ENCODE assay signal across 12 cellular contexts in the genomic region with DNA sequence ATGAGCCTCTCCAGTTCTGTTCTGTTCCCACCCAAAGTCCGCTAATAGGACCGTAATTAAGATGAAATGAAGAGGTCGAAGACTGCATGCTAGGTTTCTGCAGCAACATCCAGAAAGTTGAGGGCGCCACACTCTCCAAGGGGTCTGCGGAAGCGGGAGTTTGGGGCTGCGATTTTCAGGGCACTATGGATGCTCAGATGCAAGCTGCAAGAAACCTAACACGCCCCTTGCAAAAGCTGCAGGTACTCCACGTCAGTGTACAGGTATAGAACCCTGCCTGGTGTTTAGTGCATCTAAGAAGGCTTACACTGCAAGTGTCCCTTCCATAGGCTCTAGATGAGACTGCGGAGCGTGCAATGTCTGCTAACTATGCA.
DNase-seq lines count a peak whose midpoint lies in the region; ATAC-seq and TF ChIP-seq lines count a peak whose summit lies in the region.
"Had no signal": no experiment of that assay in that cellular context is flagged by ENCODE, and none has a peak within 500 bp of the region (broad histone marks: within the 10 kb centered on the region; RNA-seq: fewer than 3 reads in every experiment).

No MANE protein-coding gene starts in this region.

- H2BK12ac ChIP-seq in H9 (ENCODE audit: insufficient read length, low read depth, low read length): no peak overlapping the region

- peak overlapping the region; percentile 62 to 87 for H3K4me3 Mint-ChIP-seq in H9

- no peak overlapping the region for H2BK5ac ChIP-seq in H9 (ENCODE audit: insufficient read length, low read length)

- H3K4me3 ChIP-seq in duodenal mucosa (ENCODE audit: low read depth in 1 of 2, low read length in 2 of 2): peak overlapping the region; percentile 22 to 48
- peak overlapping the region; percentile 62 for H3K4me3 ChIP-seq in neural cell (ENCODE audit: low read length)

- no peak for TF ChIP-seq RAD21 in neural cell (conservative IDR thresholded peaks at IDR 0.05)

- no peak overlapping the region for H3K23ac ChIP-seq in H9 (ENCODE audit: insufficient read length, low read depth, low read length)

- H3K56ac ChIP-seq in H9 (ENCODE audit: insufficient read length, low read depth, low read length): no peak overlapping the region

- H3K4me1 Mint-ChIP-seq in H9: peaks cover 7 to 10% of the 10 kb centered on the region in 2 experiments; a peak in 3 of 4 replicates

- H4K91ac ChIP-seq in H9 (ENCODE audit: insufficient read length, low read depth, low read length): no peak overlapping the region

- peaks cover 45% of the 10 kb centered on the region; the same call in 1 of the 2 replicates for H3K27me3 ChIP-seq in H9 (ENCODE audit: insufficient read depth, low read length)
- H3K27me3 ChIP-seq in duodenal mucosa (ENCODE audit: control insufficient read depth in 1 of 2, insufficient read depth in 2 of 2, low read length in 2 of 2): peaks cover 12 to 14% of the 10 kb centered on the region in 2 donors
- H3K27me3 ChIP-seq in neural cell (ENCODE audit: insufficient read depth, low read depth, low read length): peaks cover 48% of the 10 kb centered on the region

- H4K5ac ChIP-seq in H9 (ENCODE audit: insufficient read length, low read depth, low read length): no peak overlapping the region

- H3F3A ChIP-seq in neural cell (ENCODE audit: insufficient read depth, low read length, poor library complexity, severe bottlenecking): no peaks in the 10 kb centered on the region

- H3K79me2 ChIP-seq in H9 (ENCODE audit: insufficient read depth, low read length) (no peaks in the 10 kb centered on the region), neural cell (replicated peaks; ENCODE audit: insufficient read depth, low read length) (no peaks in the 10 kb centered on the region)

- peaks cover 2 to 4% (median 3%) of the 10 kb centered on the region in 3 experiments; a peak in 3 of 7 replicates for H3K36me3 Mint-ChIP-seq in H9 (ENCODE audit: insufficient read depth in 1 of 3, low read depth in 3 of 3)

- peaks cover 94% of the 10 kb centered on the region for H3K27me3 Mint-ChIP-seq in H9 (ENCODE audit: low read depth)

- no peak overlapping the region for H2BK15ac ChIP-seq in H9 (ENCODE audit: low read depth, low read length)

- no peak overlapping the region for H3K27ac Mint-ChIP-seq in H9

- no peaks in the 10 kb centered on the region for H3K79me1 ChIP-seq in H9 (ENCODE audit: insufficient read depth, low read depth, low read length, poor library complexity, severe bottlenecking)

- DNase-seq in DMS53 (lab: John Stamatoyannopoulos, UW) (peak; percentile 45), DMS53 treated with DMSO at 0.1 percent for 48 hours (lab: John Stamatoyannopoulos, UW; ENCODE audit: unreplicated experiment) (no peak), H9 (no peak), NCI-H1436 treated with DMSO at 0.1 percent for 48 hours (lab: John Stamatoyannopoulos, UW) (no peak), midbrain (lab: John Stamatoyannopoulos, UW) (no peak)
- DNase-seq: anterior cingulate cortex, MV-4-11, spleen had no signal

- H2BK120ac ChIP-seq in H9 (ENCODE audit: low read depth, low read length, poor library complexity, severe bottlenecking): no peak overlapping the region

- no peak for TF ChIP-seq CTCF in H9 (conservative IDR thresholded peaks at IDR 0.05)
- TF ChIP-seq CTCF in neural cell (IDR thresholded peaks at IDR 0.05; ENCODE audit: poor library complexity, severe bottlenecking): no peak

- TF ChIP-seq EP300 in neural cell (conservative IDR thresholded peaks at IDR 0.05; ENCODE audit: poor library complexity, severe bottlenecking): no peak

- H3K9ac ChIP-seq in H9 (ENCODE audit: extremely low read depth, insufficient read length, low read length) (no peak overlapping the region), duodenal mucosa (ENCODE audit: low read depth in 1 of 2, low read length in 2 of 2) (no peak overlapping the region), neural cell (ENCODE audit: low read length) (no peak overlapping the region)

- H2BK20ac ChIP-seq in H9 (ENCODE audit: low read depth, low read length, poor library complexity, severe bottlenecking): no peak overlapping the region

- H2AK5ac ChIP-seq in H9 (ENCODE audit: insufficient read length, low read length): no peak overlapping the region

- no peak overlapping the region for H3T11ph ChIP-seq in H9 (ENCODE audit: low read length)

- H3K23me2 ChIP-seq in H9 (ENCODE audit: insufficient read length, low read depth, low read length, poor library complexity, severe bottlenecking): peaks cover 13% of the 10 kb centered on the region

- WGBS in H9 (ENCODE audit: extremely low coverage, insufficient read length, low lambda C conversion rate): no CpG with 5 or more reads among the region's 11 CpGs

- H3K4me2 ChIP-seq in H9 (ENCODE audit: insufficient read depth, insufficient read length, low read length): peak overlapping the region; percentile 60
- H3K4me2 ChIP-seq in neural cell (ENCODE audit: low read length): no peak overlapping the region

- ATAC-seq in GM21786 (IDR thresholded peaks at IDR 0.05; ENCODE audit: unreplicated experiment): no peak

- peaks cover 68 to 70% of the 10 kb centered on the region in 2 experiments for H3K9me3 Mint-ChIP-seq in H9

- H3K14ac ChIP-seq in H9 (ENCODE audit: insufficient read depth, low read length): no peak overlapping the region

- no peaks in the 10 kb centered on the region for H3K9me2 ChIP-seq in neural cell (ENCODE audit: insufficient read depth, low read length)

- H4K8ac ChIP-seq in H9 (replicated peaks; ENCODE audit: insufficient read length, low read depth, low read length): no peak overlapping the region

- H3K27ac ChIP-seq in H9 (ENCODE audit: insufficient read length, low read depth, low read length) (no peak overlapping the region), duodenal mucosa (ENCODE audit: low read depth, low read length) (no peak overlapping the region), neural cell (ENCODE audit: low read length) (no peak overlapping the region)
- H3K27ac ChIP-seq: 22Rv1, spleen had no signal

- H3K18ac ChIP-seq in H9 (ENCODE audit: insufficient read length, low read depth, low read length): no peak overlapping the region

- peaks cover 20% of the 10 kb centered on the region for H3K9me3 ChIP-seq in H9 (ENCODE audit: control insufficient read depth, low read depth, low read length)
- no peaks in the 10 kb centered on the region for H3K9me3 ChIP-seq in duodenal mucosa (ENCODE audit: control insufficient read depth in 1 of 2, low read length in 2 of 2)
- H3K9me3 ChIP-seq in neural cell (ENCODE audit: low read length): no peaks in the 10 kb centered on the region
- H3K9me3 ChIP-seq: spleen had no signal

- H2AFZ ChIP-seq in H9 (ENCODE audit: low read length) (no peak overlapping the region), neural cell (ENCODE audit: low read depth, low read length) (no peak overlapping the region)

- H3K4me1 ChIP-seq in H9 (ENCODE audit: insufficient read depth, low read length) (no peaks in the 10 kb centered on the region), duodenal mucosa (ENCODE audit: control insufficient read depth in 1 of 2, insufficient read depth in 2 of 2, low read length in 2 of 2) (peaks cover 0 to 10% of the 10 kb centered on the region in 2 donors)

- no peaks in the 10 kb centered on the region for H4K20me1 ChIP-seq in H9 (ENCODE audit: control insufficient read depth, insufficient read depth, insufficient read length)
- H4K20me1 ChIP-seq in neural cell (ENCODE audit: insufficient read depth): no peaks in the 10 kb centered on the region

- no peaks in the 10 kb centered on the region for H3K36me3 ChIP-seq in duodenal mucosa (ENCODE audit: control insufficient read depth in 1 of 2, insufficient read depth in 2 of 2, low read length in 2 of 2)
- H3K36me3 ChIP-seq in neural cell (ENCODE audit: insufficient read depth, low read length): no peaks in the 10 kb centered on the region
- H3K36me3 ChIP-seq: spleen had no signal

- H3K4ac ChIP-seq in H9 (ENCODE audit: low read depth, low read length): no peak overlapping the region

TF ChIP-seq in neural cell, 6 proteins besides CTCF, POLR2A, EP300 and RAD21:
- TF ChIP-seq EZH2 (IDR thresholded peaks at IDR 0.05; ENCODE audit: borderline replicate concordance, insufficient read depth, low read length, poor library complexity, severe bottlenecking): no peak
- no peak for TF ChIP-seq MXI1 (conservative IDR thresholded peaks at IDR 0.05; ENCODE audit: poor library complexity, severe bottlenecking)
- no peak for TF ChIP-seq SMC3 (conservative IDR thresholded peaks at IDR 0.05; ENCODE audit: poor library complexity)
- no peak for TF ChIP-seq TAF1 (IDR thresholded peaks at IDR 0.05; ENCODE audit: low read depth)
- TF ChIP-seq POLR2AphosphoS5 (IDR thresholded peaks at IDR 0.05): no peak
- TF ChIP-seq, protein P1, sequence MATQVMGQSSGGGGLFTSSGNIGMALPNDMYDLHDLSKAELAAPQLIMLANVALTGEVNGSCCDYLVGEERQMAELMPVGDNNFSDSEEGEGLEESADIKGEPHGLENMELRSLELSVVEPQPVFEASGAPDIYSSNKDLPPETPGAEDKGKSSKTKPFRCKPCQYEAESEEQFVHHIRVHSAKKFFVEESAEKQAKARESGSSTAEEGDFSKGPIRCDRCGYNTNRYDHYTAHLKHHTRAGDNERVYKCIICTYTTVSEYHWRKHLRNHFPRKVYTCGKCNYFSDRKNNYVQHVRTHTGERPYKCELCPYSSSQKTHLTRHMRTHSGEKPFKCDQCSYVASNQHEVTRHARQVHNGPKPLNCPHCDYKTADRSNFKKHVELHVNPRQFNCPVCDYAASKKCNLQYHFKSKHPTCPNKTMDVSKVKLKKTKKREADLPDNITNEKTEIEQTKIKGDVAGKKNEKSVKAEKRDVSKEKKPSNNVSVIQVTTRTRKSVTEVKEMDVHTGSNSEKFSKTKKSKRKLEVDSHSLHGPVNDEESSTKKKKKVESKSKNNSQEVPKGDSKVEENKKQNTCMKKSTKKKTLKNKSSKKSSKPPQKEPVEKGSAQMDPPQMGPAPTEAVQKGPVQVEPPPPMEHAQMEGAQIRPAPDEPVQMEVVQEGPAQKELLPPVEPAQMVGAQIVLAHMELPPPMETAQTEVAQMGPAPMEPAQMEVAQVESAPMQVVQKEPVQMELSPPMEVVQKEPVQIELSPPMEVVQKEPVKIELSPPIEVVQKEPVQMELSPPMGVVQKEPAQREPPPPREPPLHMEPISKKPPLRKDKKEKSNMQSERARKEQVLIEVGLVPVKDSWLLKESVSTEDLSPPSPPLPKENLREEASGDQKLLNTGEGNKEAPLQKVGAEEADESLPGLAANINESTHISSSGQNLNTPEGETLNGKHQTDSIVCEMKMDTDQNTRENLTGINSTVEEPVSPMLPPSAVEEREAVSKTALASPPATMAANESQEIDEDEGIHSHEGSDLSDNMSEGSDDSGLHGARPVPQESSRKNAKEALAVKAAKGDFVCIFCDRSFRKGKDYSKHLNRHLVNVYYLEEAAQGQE (IDR thresholded peaks at IDR 0.05; ENCODE audit: borderline replicate concordance): no peak
